ENCODE assay signal across 21 cellular contexts in genomic region chr7:22338411-22338810, GRCh38. TPM values are rescaled to one million over a fixed set of nuclear protein-coding genes. Genes with fewer than 3 reads are reported as not detected.
DNase-seq lines count a peak whose midpoint lies in the region; ATAC-seq and TF ChIP-seq lines count a peak whose summit lies in the region.
"Had no signal": no experiment of that assay in that cellular context is flagged by ENCODE, and none has a peak within 500 bp of the region (broad histone marks: within the 10 kb centered on the region; RNA-seq: fewer than 3 reads in every experiment).

No MANE protein-coding gene starts in this region.

- H3K4me3 ChIP-seq in DOHH2 (ENCODE audit: low read length): 0 out of 2 replicates have a peak overlapping the region, but pooled peaks have one; percentile 9
- H3K4me3 ChIP-seq in left lung: no peak overlapping the region
- H3K4me3 ChIP-seq in upper lobe of right lung: no peak overlapping the region
- H3K4me3 ChIP-seq: A549; BLaER1 treated with 17β-estradiol and CSF1 and Interleukin-3, amounts not matched to agents 10 nM and 100 nM; GM12878 had no signal

- H2BK5ac ChIP-seq in H9 (ENCODE audit: insufficient read length, low read length): no peak overlapping the region

- ATAC-seq in WTC11 (peak; percentile 55), left lung (peak; percentile 7), GM21786 (IDR thresholded peaks at IDR 0.05; ENCODE audit: unreplicated experiment) (no peak), upper lobe of right lung (no peak)
- ATAC-seq: A549; CD8-positive, alpha-beta T cell; GM12878 had no signal

- H3T11ph ChIP-seq in H9 (ENCODE audit: low read length): no peak overlapping the region

- no peaks in the 10 kb centered on the region for H3K9me2 ChIP-seq in DOHH2 (replicated peaks; ENCODE audit: control insufficient read depth, low read length)

- no peak overlapping the region for H2BK20ac ChIP-seq in H9 (ENCODE audit: low read depth, low read length, poor library complexity, severe bottlenecking)

- H3K56ac ChIP-seq in H9 (ENCODE audit: insufficient read length, low read depth, low read length): no peak overlapping the region

- H3K36me3 ChIP-seq in DOHH2 (ENCODE audit: control insufficient read depth, low read length): peaks cover 100% of the 10 kb centered on the region
- no peaks in the 10 kb centered on the region for H3K36me3 ChIP-seq in left lung
- H3K36me3 ChIP-seq in upper lobe of right lung: no peaks in the 10 kb centered on the region

- H3K4me3 Mint-ChIP-seq in H9 (no peak overlapping the region), WTC11 (no peak overlapping the region)
- H3K4me3 Mint-ChIP-seq: B cell; CD4-positive, alpha-beta T cell; CD8-positive, alpha-beta T cell had no signal

- H2BK12ac ChIP-seq in H9 (ENCODE audit: insufficient read length, low read depth, low read length): no peak overlapping the region

- H3K4ac ChIP-seq in H9 (ENCODE audit: low read depth, low read length): no peak overlapping the region

- H3K4me1 ChIP-seq in DOHH2 (ENCODE audit: control insufficient read depth, low read length) (peaks cover 100% of the 10 kb centered on the region), H9 (ENCODE audit: insufficient read depth, low read length) (peaks cover 22% of the 10 kb centered on the region), left lung (peaks cover 0 to 12% of the 10 kb centered on the region in 2 donors), upper lobe of right lung (peaks cover 3% of the 10 kb centered on the region)
- H3K4me1 ChIP-seq: A549 had no signal

- H3K27me3 Mint-ChIP-seq in H9 (ENCODE audit: low read depth): no peaks in the 10 kb centered on the region
- H3K27me3 Mint-ChIP-seq in WTC11 (ENCODE audit: low read depth): no peaks in the 10 kb centered on the region
- H3K27me3 Mint-ChIP-seq: B cell; CD4-positive, alpha-beta T cell had no signal

- peaks cover 57 to 71% of the 10 kb centered on the region in 2 experiments for H3K4me1 Mint-ChIP-seq in H9
- H3K4me1 Mint-ChIP-seq in WTC11: peaks cover 69% of the 10 kb centered on the region

- peaks cover 14% of the 10 kb centered on the region for H3F3A ChIP-seq in DOHH2 (ENCODE audit: control insufficient read depth, insufficient read depth)

- H3K27me3 ChIP-seq in DOHH2 (ENCODE audit: control insufficient read depth, low read length): no peaks in the 10 kb centered on the region
- H3K27me3 ChIP-seq in H9 (ENCODE audit: insufficient read depth, low read length): no peaks in the 10 kb centered on the region
- no peaks in the 10 kb centered on the region for H3K27me3 ChIP-seq in left lung
- no peaks in the 10 kb centered on the region for H3K27me3 ChIP-seq in upper lobe of right lung
- H3K27me3 ChIP-seq: BLaER1 treated with 17β-estradiol and CSF1 and Interleukin-3, amounts not matched to agents 10 nM and 100 nM had no signal

- no peak overlapping the region for H3K18ac ChIP-seq in H9 (ENCODE audit: insufficient read length, low read depth, low read length)

- peaks cover 100% of the 10 kb centered on the region for H3K79me2 ChIP-seq in DOHH2 (ENCODE audit: control insufficient read depth, low read length)
- peaks cover 17% of the 10 kb centered on the region; the same call in 1 of the 2 replicates for H3K79me2 ChIP-seq in H9 (ENCODE audit: insufficient read depth, low read length)

- no peak for TF ChIP-seq CTCF in DOHH2 (IDR thresholded peaks at IDR 0.05; ENCODE audit: low read depth, low read length, poor library complexity, severe bottlenecking)
- no peak for TF ChIP-seq CTCF in H9 (conservative IDR thresholded peaks at IDR 0.05)
- TF ChIP-seq CTCF in WTC11 (IDR thresholded peaks at IDR 0.05): no peak
- no peak for TF ChIP-seq CTCF in left lung (IDR thresholded peaks at IDR 0.05)
- no peak for TF ChIP-seq CTCF in upper lobe of right lung (IDR thresholded peaks at IDR 0.05)

- peaks cover 74% of the 10 kb centered on the region for H4K20me1 ChIP-seq in DOHH2 (ENCODE audit: control insufficient read depth, insufficient read depth, low read depth, low read length)
- H4K20me1 ChIP-seq in H9 (ENCODE audit: control insufficient read depth, insufficient read depth, insufficient read length): no peaks in the 10 kb centered on the region

- H4K8ac ChIP-seq in H9 (replicated peaks; ENCODE audit: insufficient read length, low read depth, low read length): no peak overlapping the region

- peaks cover 6 to 10% of the 10 kb centered on the region in 2 experiments; a peak in 4 of 5 replicates for H3K9me3 Mint-ChIP-seq in H9
- H3K9me3 Mint-ChIP-seq in WTC11: peaks cover 12% of the 10 kb centered on the region
- H3K9me3 Mint-ChIP-seq: CD4-positive, alpha-beta T cell; CD8-positive, alpha-beta T cell had no signal

- CTCF ChIA-PET in WTC11 (lab: Charles Lee): interaction anchor here (1.2 kb wide), 1 partner anchor 9 kb away, joined by 3 read pairs; no protein-coding TSS in a partner anchor

- H3K9ac ChIP-seq in H9 (ENCODE audit: extremely low read depth, insufficient read length, low read length): no peak overlapping the region
- H3K9ac ChIP-seq: BLaER1 treated with 17β-estradiol and CSF1 and Interleukin-3, amounts not matched to agents 10 nM and 100 nM had no signal

- WGBS in H9 (ENCODE audit: extremely low coverage, insufficient read length, low lambda C conversion rate): no CpG with 5 or more reads among the region's 2 CpGs

- H2BK15ac ChIP-seq in H9 (ENCODE audit: low read depth, low read length): no peak overlapping the region

- H4K5ac ChIP-seq in H9 (ENCODE audit: insufficient read length, low read depth, low read length): no peak overlapping the region

- H3K36me3 Mint-ChIP-seq in H9 (ENCODE audit: insufficient read depth in 1 of 3, low read depth in 3 of 3) (peaks cover 14 to 28% (median 16%) of the 10 kb centered on the region in 3 experiments), WTC11 (peaks cover 19% of the 10 kb centered on the region)
- H3K36me3 Mint-ChIP-seq: CD8-positive, alpha-beta T cell had no signal

- H3K27ac Mint-ChIP-seq in H9 (peak overlapping the region in 2 of 3 experiments; percentile 18 to 46; a peak in 1 of 7 replicates), WTC11 (peak overlapping the region; percentile 21; the same call in 1 of the 2 replicates)
- H3K27ac Mint-ChIP-seq: B cell; CD4-positive, alpha-beta T cell; CD8-positive, alpha-beta T cell had no signal

- H4K91ac ChIP-seq in H9 (ENCODE audit: insufficient read length, low read depth, low read length): no peak overlapping the region

- intact Hi-C loops in left lung (cut with DNase I) (no loop called here), upper lobe of right lung (cut with DNase I) (no loop called here)

- no peaks in the 10 kb centered on the region for H3K23me2 ChIP-seq in H9 (ENCODE audit: insufficient read length, low read depth, low read length, poor library complexity, severe bottlenecking)

- H3K4me2 ChIP-seq in DOHH2 (ENCODE audit: low read length) (peak overlapping the region; percentile 49), H9 (ENCODE audit: insufficient read depth, insufficient read length, low read length) (no peak overlapping the region)
- H3K4me2 ChIP-seq: A549; BLaER1 treated with 17β-estradiol and CSF1 and Interleukin-3, amounts not matched to agents 10 nM and 100 nM had no signal

- peaks cover 3% of the 10 kb centered on the region for H3K79me1 ChIP-seq in H9 (ENCODE audit: insufficient read depth, low read depth, low read length, poor library complexity, severe bottlenecking)

- H3K9me3 ChIP-seq in DOHH2 (ENCODE audit: control insufficient read depth, insufficient read depth, low read length): no peaks in the 10 kb centered on the region
- no peaks in the 10 kb centered on the region for H3K9me3 ChIP-seq in H9 (ENCODE audit: control insufficient read depth, low read depth, low read length)
- no peaks in the 10 kb centered on the region for H3K9me3 ChIP-seq in left lung
- no peaks in the 10 kb centered on the region for H3K9me3 ChIP-seq in upper lobe of right lung
- H3K9me3 ChIP-seq: A549, Caco-2 had no signal

- DNase-seq in H9 (no peak), WTC11 (ENCODE audit: low spot score) (no peak), left lung (no peak), NCI-H1092 (lab: John Stamatoyannopoulos, UW) (no peak), cerebellar nuclear complex (lab: John Stamatoyannopoulos, UW) (no peak), upper lobe of right lung (no peak)
- DNase-seq: AML-193; Caco-2; Calu3; CD4-positive, alpha-beta T cell; CD8-positive, alpha-beta T cell; EL; GDM1 had no signal

- H2AFZ ChIP-seq in H9 (ENCODE audit: low read length): no peak overlapping the region

- POLR2A ChIA-PET in WTC11 (lab: Charles Lee): no interaction called here

- H3K23ac ChIP-seq in H9 (ENCODE audit: insufficient read length, low read depth, low read length): no peak overlapping the region

- no peak overlapping the region for H2BK120ac ChIP-seq in H9 (ENCODE audit: low read depth, low read length, poor library complexity, severe bottlenecking)

- H3K14ac ChIP-seq in H9 (ENCODE audit: insufficient read depth, low read length): no peak overlapping the region

- H2AK5ac ChIP-seq in H9 (ENCODE audit: insufficient read length, low read length): no peak overlapping the region

- no peak overlapping the region for H3K27ac ChIP-seq in DOHH2 (ENCODE audit: low read depth, low read length)
- no peak overlapping the region for H3K27ac ChIP-seq in H9 (ENCODE audit: insufficient read length, low read depth, low read length)
- no peak overlapping the region for H3K27ac ChIP-seq in left lung
- no peak overlapping the region for H3K27ac ChIP-seq in upper lobe of right lung
- H3K27ac ChIP-seq: 22Rv1; A549; BLaER1 treated with 17β-estradiol and CSF1 and Interleukin-3, amounts not matched to agents 10 nM and 100 nM; C4-2B had no signal

TF ChIP-seq in WTC11, 78 proteins besides CTCF, POLR2A, EP300 and RAD21 (continues in another document):
- no peak for TF ChIP-seq ESRRA (CRISPR knock-in tag; IDR thresholded peaks at IDR 0.05; ENCODE audit: borderline replicate concordance)
- TF ChIP-seq ZNF512 (CRISPR knock-in tag; IDR thresholded peaks at IDR 0.05; ENCODE audit: borderline replicate concordance): no peak
- no peak for TF ChIP-seq GRHL2 (CRISPR knock-in tag; IDR thresholded peaks at IDR 0.05; ENCODE audit: insufficient replicate concordance, severe bottlenecking)
- TF ChIP-seq EMX1 (CRISPR knock-in tag; IDR thresholded peaks at IDR 0.05): no peak

RNA-seq across cellular contexts. Expression of gene RAPGEF5, which starts 18.5 kb away (rescaled TPM):
- total RNA-seq in H9 (2021): 13.3 and 14.4 TPM in 2 replicates
- total RNA-seq in WTC11 (2021): 9.9 to 12.3 TPM (median 10.3 TPM) in 3 replicates
- 10 to 100 TPM; 44.2 to 64.6 TPM for total RNA-seq in left lung
- total RNA-seq in upper lobe of right lung: 139 TPM

Comparison
In these comparisons a context has a peak if more than half of its experiments do, and no peak if none do; other contexts are left out.
1. ATAC-seq: peak in WTC11 (single experiment) and left lung (single experiment); none in GM21786 (single experiment) and upper lobe of right lung (single experiment).